Comparison of ENCODE assay signal across 10 cellular contexts in the genomic region with DNA sequence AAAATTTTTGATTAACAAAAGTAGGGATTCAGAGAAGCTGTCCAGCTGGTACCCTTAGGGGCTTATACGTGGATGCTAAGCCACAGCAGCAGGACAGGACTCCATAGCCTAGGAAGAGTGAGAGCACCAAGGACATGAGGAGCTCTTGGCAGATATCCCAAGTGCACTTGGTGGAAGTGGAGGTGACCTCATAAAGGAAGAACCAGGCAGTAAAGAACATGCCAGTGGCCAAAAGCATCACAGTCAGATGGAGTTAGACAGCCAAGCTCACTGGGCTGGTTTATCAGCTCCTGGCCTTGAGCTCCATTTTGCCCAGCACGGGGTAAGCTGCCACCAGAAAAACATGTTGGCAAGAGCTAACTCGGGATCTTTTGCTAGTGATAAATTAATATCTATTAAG.
DNase-seq lines count a peak whose midpoint lies in the region; ATAC-seq and TF ChIP-seq lines count a peak whose summit lies in the region.
"Had no signal": no experiment of that assay in that cellular context is flagged by ENCODE, and none has a peak within 500 bp of the region (broad histone marks: within the 10 kb centered on the region; RNA-seq: fewer than 3 reads in every experiment).

No MANE protein-coding gene starts in this region.

- no peak for TF ChIP-seq POLR2A in body of pancreas (IDR thresholded peaks at IDR 0.05)

- DNase-seq in A673 (ENCODE audit: low spot score) (peak; percentile 45), LNCaP clone FGC (ENCODE audit: low read depth) (peak; percentile 96), body of pancreas (peak; percentile 66 to 85 (median 80)), left lung (peak in 1 of 2 donors; percentile 74), OCI-M2 (lab: John Stamatoyannopoulos, UW; ENCODE audit: unreplicated experiment) (no peak)

- no peak overlapping the region for H3K27ac ChIP-seq in A673 (ENCODE audit: low read depth, low read length, poor library complexity, severe bottlenecking)
- H3K27ac ChIP-seq in body of pancreas: peak overlapping the region; percentile 3 to 75 (median 39)
- peak overlapping the region; percentile 27 to 30 for H3K27ac ChIP-seq in left lung
- H3K27ac ChIP-seq: BLaER1 treated with 17β-estradiol and CSF1 and Interleukin-3, amounts not matched to agents 10 nM and 100 nM; neural progenitor cell had no signal

- POLR2A ChIA-PET in A673 (lab: Charles Lee; ENCODE audit: low non-redundant PET): no interaction called here

- CTCF ChIA-PET in A673 (lab: Charles Lee): no interaction called here

- no TSS peak for BruUV-seq in A673 (replicated peaks; lab: Mats Ljungman, UMichigan)

- peak; percentile 88 for ATAC-seq in body of pancreas
- peak; percentile 78 for ATAC-seq in left lung
- ATAC-seq in HG03469 (IDR thresholded peaks at IDR 0.05; ENCODE audit: unreplicated experiment): no peak
- ATAC-seq in GM21526 (IDR thresholded peaks at IDR 0.05; ENCODE audit: low FRiP score, unreplicated experiment): no peak
- ATAC-seq in HG03196 (IDR thresholded peaks at IDR 0.05; ENCODE audit: unreplicated experiment): no peak

- intact Hi-C loops in A673 (cut with micrococcal nuclease; ENCODE audit: unreplicated experiment): no loop called here
- intact Hi-C loops in body of pancreas (cut with DNase I): no loop called here
- intact Hi-C loops in left lung (cut with DNase I): no loop called here

- 29 to 35% methylated on average over 3 of the region's 3 CpGs for WGBS in body of pancreas, 2 donors

- H3K4me1 ChIP-seq in A673 (ENCODE audit: insufficient read depth, low read length, poor library complexity, severe bottlenecking) (peaks cover 10% of the 10 kb centered on the region), body of pancreas (peaks cover 25% of the 10 kb centered on the region), left lung (peaks cover 2 to 15% of the 10 kb centered on the region in 2 donors)

- H3K4me3 ChIP-seq in A673 (ENCODE audit: low read depth, low read length, poor library complexity, severe bottlenecking) (no peak overlapping the region), LNCaP clone FGC (ENCODE audit: low read depth, low read length) (no peak overlapping the region), body of pancreas (no peak overlapping the region), left lung (no peak overlapping the region)
- H3K4me3 ChIP-seq: BLaER1 treated with 17β-estradiol and CSF1 and Interleukin-3, amounts not matched to agents 10 nM and 100 nM; neural progenitor cell had no signal

- no peaks in the 10 kb centered on the region for H3K27me3 ChIP-seq in A673 (replicated peaks; ENCODE audit: insufficient read depth, low read depth, low read length, poor library complexity)
- no peaks in the 10 kb centered on the region for H3K27me3 ChIP-seq in body of pancreas
- H3K27me3 ChIP-seq in left lung: no peaks in the 10 kb centered on the region
- H3K27me3 ChIP-seq: BLaER1 treated with 17β-estradiol and CSF1 and Interleukin-3, amounts not matched to agents 10 nM and 100 nM; neural progenitor cell had no signal

- H3K36me3 ChIP-seq in A673 (ENCODE audit: insufficient read depth, low read length, poor library complexity, severe bottlenecking): no peaks in the 10 kb centered on the region
- H3K36me3 ChIP-seq in body of pancreas (replicated peaks in 1 of 2; ENCODE audit: insufficient read depth in 1 of 2, low read depth in 2 of 2): no peaks in the 10 kb centered on the region
- H3K36me3 ChIP-seq in left lung: no peaks in the 10 kb centered on the region
- H3K36me3 ChIP-seq: neural progenitor cell had no signal

- no peak for TF ChIP-seq CTCF in A673 (conservative IDR thresholded peaks at IDR 0.05; ENCODE audit: low read depth, low read length)
- no peak for TF ChIP-seq CTCF in LNCaP clone FGC (IDR thresholded peaks at IDR 0.05; ENCODE audit: control insufficient read depth, extremely low read depth, insufficient read depth)
- no peak for TF ChIP-seq CTCF in body of pancreas (IDR thresholded peaks at IDR 0.05)
- TF ChIP-seq CTCF in left lung (IDR thresholded peaks at IDR 0.05): no peak

- H3K9me3 ChIP-seq in A673 (ENCODE audit: low read depth, low read length, poor library complexity, severe bottlenecking) (no peaks in the 10 kb centered on the region), body of pancreas (no peaks in the 10 kb centered on the region), left lung (no peaks in the 10 kb centered on the region)

Comparison
In these comparisons a context has a peak if more than half of its experiments do, and no peak if none do; other contexts are left out.
1. ATAC-seq: peak in body of pancreas (single experiment) and left lung (single experiment); none in HG03469 (single experiment), GM21526 (single experiment) and HG03196 (single experiment).